Comparison of ENCODE assay signal across 12 cellular contexts in genomic region chr5:139642891-139643871, GRCh38. TPM values are rescaled to one million over a fixed set of nuclear protein-coding genes. Genes with fewer than 3 reads are reported as not detected.
DNase-seq lines count a peak whose midpoint lies in the region; ATAC-seq, FAIRE-seq and TF ChIP-seq lines count a peak whose summit lies in the region.
"Had no signal": no experiment of that assay in that cellular context is flagged by ENCODE, and none has a peak within 500 bp of the region (broad histone marks: within the 10 kb centered on the region; RNA-seq: fewer than 3 reads in every experiment).

No MANE protein-coding gene starts in this region.

- WGBS in mesenchymal stem cell: 49% methylated on average over 14 of the region's 16 CpGs
- 53% methylated on average over 13 of the region's 16 CpGs for WGBS in suprapubic skin

- no peak for TF ChIP-seq EP300 in suprapubic skin (IDR thresholded peaks at IDR 0.05)

- H3K79me1 ChIP-seq in mesenchymal stem cell (replicated peaks; ENCODE audit: low read length, poor library complexity, severe bottlenecking): peaks cover 18% of the 10 kb centered on the region

- no peak overlapping the region for H2BK5ac ChIP-seq in mesenchymal stem cell (ENCODE audit: low read depth, low read length, poor library complexity, severe bottlenecking)

- peak overlapping the region; percentile 47 for H3K4me2 ChIP-seq in mesenchymal stem cell (ENCODE audit: low read length, poor library complexity, severe bottlenecking)

- no peak for TF ChIP-seq CTCF in suprapubic skin (IDR thresholded peaks at IDR 0.05)

- H3K4me3 ChIP-seq in adipocyte (ENCODE audit: low read length) (no peak overlapping the region), mesenchymal stem cell (ENCODE audit: insufficient read depth in 1 of 2, low read depth in 1 of 2, low read length in 2 of 2) (no peak overlapping the region), suprapubic skin (no peak overlapping the region)

- ATAC-seq in GM21390 (IDR thresholded peaks at IDR 0.05; ENCODE audit: unreplicated experiment): no peak
- ATAC-seq: naive thymus-derived CD8-positive, alpha-beta T cell had no signal

- H2AFZ ChIP-seq in mesenchymal stem cell (ENCODE audit: low read depth, low read length): no peak overlapping the region

- peak overlapping the region; percentile 97 for H2AK5ac ChIP-seq in mesenchymal stem cell (ENCODE audit: low read length, severe bottlenecking)

- H3K23ac ChIP-seq in mesenchymal stem cell (ENCODE audit: low read length in 2 of 2): no peak overlapping the region

- peak; percentile 53 for DNase-seq in SIG-M5 treated with dmso at 0.1 percent for 504 hours (lab: John Stamatoyannopoulos, UW; ENCODE audit: unreplicated experiment)
- no peak for DNase-seq in SIG-M5 (lab: John Stamatoyannopoulos, UW)
- no peak for DNase-seq in adipocyte (ENCODE audit: low read depth)
- DNase-seq in mesenchymal stem cell: no peak
- peak; percentile 62 to 78 for DNase-seq in suprapubic skin (ENCODE audit: low spot score in 2 of 2)
- DNase-seq in GM12892 (ENCODE audit: insufficient read length): no peak
- no peak for DNase-seq in GM19240 (ENCODE audit: insufficient read length, low spot score)
- DNase-seq: activated CD4-positive, alpha-beta T cell treated with anti-CD3 and anti-CD28 coated beads, Interleukin-2, amount 50 U/mL, for 4 hours; NCI-H1417 had no signal

- peak overlapping the region; percentile 55 for H2BK120ac ChIP-seq in mesenchymal stem cell (ENCODE audit: low read depth, low read length)

- H3K9ac ChIP-seq in adipocyte (ENCODE audit: low read length) (peak overlapping the region; percentile 27), mesenchymal stem cell (ENCODE audit: low read length) (no peak overlapping the region)

- peak overlapping the region; percentile 56 to 74 for H2BK12ac ChIP-seq in mesenchymal stem cell (ENCODE audit: low read length in 2 of 2)

- H3K9me3 ChIP-seq in adipocyte (ENCODE audit: control insufficient read depth, low read length): no peaks in the 10 kb centered on the region
- no peaks in the 10 kb centered on the region for H3K9me3 ChIP-seq in mesenchymal stem cell (ENCODE audit: control insufficient read depth, low read length)
- H3K9me3 ChIP-seq in suprapubic skin: no peaks in the 10 kb centered on the region

- H3K36me3 ChIP-seq in adipocyte (ENCODE audit: control insufficient read depth, insufficient read depth, low read length, severe bottlenecking): no peaks in the 10 kb centered on the region
- no peaks in the 10 kb centered on the region for H3K36me3 ChIP-seq in mesenchymal stem cell (ENCODE audit: control insufficient read depth in 1 of 2, insufficient read depth in 2 of 2, low read depth in 1 of 2, low read length in 2 of 2)
- H3K36me3 ChIP-seq in suprapubic skin: no peaks in the 10 kb centered on the region

- H4K91ac ChIP-seq in mesenchymal stem cell (ENCODE audit: low read length): peak overlapping the region; percentile 73

- H3K14ac ChIP-seq in mesenchymal stem cell (ENCODE audit: low read length in 2 of 2): peak overlapping the region in 1 of 2 experiments; percentile 27

- peak overlapping the region; percentile 40 to 68 for H3K4ac ChIP-seq in mesenchymal stem cell (ENCODE audit: low read depth in 1 of 2, low read length in 2 of 2)

- no peak for TF ChIP-seq POLR2A in suprapubic skin (IDR thresholded peaks at IDR 0.05)
- no peak for TF ChIP-seq POLR2A in GM12892 (IDR thresholded peaks at IDR 0.05; ENCODE audit: low read depth, low read length)

- H3K4me1 ChIP-seq in adipocyte (ENCODE audit: control insufficient read depth, insufficient read depth, low read length): peaks cover 49% of the 10 kb centered on the region
- peaks cover 67% of the 10 kb centered on the region for H3K4me1 ChIP-seq in mesenchymal stem cell (ENCODE audit: control insufficient read depth, insufficient read depth, low read depth, low read length)
- peaks cover 50% of the 10 kb centered on the region for H3K4me1 ChIP-seq in suprapubic skin

- H3K27me3 ChIP-seq in adipocyte (replicated peaks; ENCODE audit: control insufficient read depth, insufficient read depth, low read length) (no peaks in the 10 kb centered on the region), mesenchymal stem cell (ENCODE audit: control insufficient read depth in 1 of 2, insufficient read depth in 1 of 2, low read length in 2 of 2) (peaks cover 0 to 12% of the 10 kb centered on the region in 2 experiments), suprapubic skin (no peaks in the 10 kb centered on the region)

- peak overlapping the region; percentile 60 for H2BK15ac ChIP-seq in mesenchymal stem cell (ENCODE audit: low read depth, poor library complexity, severe bottlenecking)

- H4K8ac ChIP-seq in mesenchymal stem cell (ENCODE audit: low read length): peak overlapping the region; percentile 47

- FAIRE-seq in GM12892 (lab: Jason Lieb, UNC): no peak

- H3K18ac ChIP-seq in mesenchymal stem cell (ENCODE audit: low read depth in 1 of 2, low read length in 2 of 2): peak overlapping the region; percentile 35 to 48

- H3K27ac ChIP-seq in mesenchymal stem cell (ENCODE audit: low read length, poor library complexity, severe bottlenecking): peak overlapping the region; percentile 44
- H3K27ac ChIP-seq in suprapubic skin: no peak overlapping the region
- H3K27ac ChIP-seq: 22Rv1 had no signal

RNA-seq across cellular contexts. Expression of gene CXXC5, which starts 5.0 kb away (rescaled TPM):
- 75.1 TPM for polyA plus RNA-seq in mesenchymal stem cell (2013, experiment 1 of 2)
- 76.7 TPM for polyA plus RNA-seq in mesenchymal stem cell (2013, experiment 2 of 2)
- 10 to 100 TPM; 21.8 to 40.6 (median 30.1) TPM for total RNA-seq in suprapubic skin
- 22.4 TPM for polyA plus RNA-seq in GM12892 (2012; ENCODE audit: missing spikeins)

Comparison
In these comparisons a context has a peak if more than half of its experiments do, and no peak if none do; other contexts are left out.
1. DNase-seq: peak in SIG-M5 treated with dmso at 0.1 percent for 504 hours (single experiment) and suprapubic skin (2 of 2); none in SIG-M5 (single experiment), adipocyte (single experiment), mesenchymal stem cell (single experiment), GM12892 (single experiment) and GM19240 (single experiment).